In the genomic region with DNA sequence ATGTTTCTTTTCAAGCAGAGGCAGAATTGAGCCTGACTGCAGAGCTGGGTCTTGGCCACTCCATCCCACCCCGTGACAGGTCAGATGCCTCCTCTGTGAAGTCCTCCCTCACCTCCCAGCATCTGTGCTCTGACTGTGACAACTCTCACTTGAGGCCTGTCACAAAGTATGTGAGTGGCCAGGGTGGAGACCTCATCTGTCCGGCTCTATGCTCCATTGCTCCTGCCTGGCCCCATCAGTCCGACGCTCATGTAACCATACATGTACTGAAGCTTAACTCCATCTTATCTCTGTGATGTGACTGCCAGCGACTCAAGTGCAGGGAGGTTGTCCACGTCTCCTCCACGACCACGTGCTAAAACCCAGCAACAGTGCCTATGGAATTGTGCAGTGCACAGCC, we compare ENCODE assay signal across 22 cellular contexts. TPM values are rescaled to one million over a fixed set of nuclear protein-coding genes. Genes with fewer than 3 reads are reported as not detected.
"Had no signal": no experiment of that assay in that cellular context is flagged by ENCODE, and none has a peak within 500 bp of the region (broad histone marks: within the 10 kb centered on the region; RNA-seq: fewer than 3 reads in every experiment).

No MANE protein-coding gene starts in this region.

- ATAC-seq: activated CD4-positive, alpha-beta T cell treated with anti-CD3 and anti-CD28 coated beads for 36 hours; activated T-cell treated with anti-CD3 and anti-CD28 coated beads, Interleukin-2, amount 50 U/mL, for 4 hours; effector memory CD8-positive, alpha-beta T cell; gastrocnemius medialis; natural killer cell treated with Interleukin-12 subunit alpha and Interleukin-12 subunit beta and Interleukin-15 and Interleukin-18, amount 100 ng/mL, for 72 hours; right lobe of liver; T-cell had no signal

- H3K9me3 ChIP-seq: adrenal gland, gastrocnemius medialis, left ventricle myocardium inferior, right lobe of liver, tibial artery, uterus had no signal

- H3K27me3 ChIP-seq: adrenal gland, right lobe of liver had no signal

- H3K36me3 ChIP-seq: adrenal gland, gastrocnemius medialis, left ventricle myocardium inferior, right lobe of liver, uterus had no signal

- H3K27ac ChIP-seq: adrenal gland, dorsolateral prefrontal cortex, gastrocnemius medialis, left ventricle myocardium inferior, right lobe of liver, uterus had no signal

- DNase-seq: activated CD4-positive, alpha-beta T cell treated with anti-CD3 and anti-CD28 coated beads for 36 hours; activated CD4-positive, alpha-beta T cell treated with anti-CD3 and anti-CD28 coated beads, Interleukin-2, amount 50 U/mL, for 48 hours; activated CD8-positive, alpha-beta memory T cell treated with anti-CD3 and anti-CD28 coated beads, Interleukin-2, amount 50 U/mL, for 48 hours; activated naive CD4-positive, alpha-beta T cell; activated T-cell treated with anti-CD3 and anti-CD28 coated beads, Interleukin-2, amount 50 U/mL, for 4 hours; adrenal gland; dorsolateral prefrontal cortex; effector memory CD8-positive, alpha-beta T cell; gastrocnemius medialis; hippocampal formation; kidney glomerular epithelial cell; left ventricle myocardium inferior; nucleus accumbens; right lobe of liver; stimulated activated CD4-positive, alpha-beta T cell treated with anti-CD3 and anti-CD28 coated beads, Interleukin-1b, Interleukin-23, amount 100 ng/mL, for 48 hours; substantia nigra; T-cell; tibial artery; uterus had no signal

- H3K4me3 ChIP-seq: adrenal gland, dorsolateral prefrontal cortex, gastrocnemius medialis, left ventricle myocardium inferior, right lobe of liver, tibial artery, uterus had no signal

RNA-seq across cellular contexts. Expression of a gene that starts 3.5 kb away (rescaled TPM):
- total RNA-seq: activated CD4-positive, alpha-beta T cell treated with anti-CD3 and anti-CD28 coated beads for 36 hours; activated CD8-positive, alpha-beta memory T cell treated with anti-CD3 and anti-CD28 coated beads for 36 hours; activated T-helper 2 cell treated with anti-CD3 and anti-CD28 coated beads, Interferon-gamma antibody, Interleukin-2, Interleukin-4, amounts not matched to agents 10 μg/mL and 5 μg/mL and 100 μg/mL, durations not matched to agents 14 hours and 24 hours and 36 hours; natural killer cell treated with Interleukin-12 subunit alpha and Interleukin-12 subunit beta and Interleukin-15 and Interleukin-18, amount 100 ng/mL, for 72 hours had no signal

RNA-seq across cellular contexts. Expression of a gene that starts 24.7 kb away (rescaled TPM):
- total RNA-seq: activated CD8-positive, alpha-beta memory T cell treated with anti-CD3 and anti-CD28 coated beads for 36 hours; activated T-cell treated with anti-CD3 and anti-CD28 coated beads, Interleukin-2, amount 50 U/mL, for 4 hours; activated T-helper 2 cell treated with anti-CD3 and anti-CD28 coated beads, Interferon-gamma antibody, Interleukin-2, Interleukin-4, amounts not matched to agents 10 μg/mL and 5 μg/mL and 100 μg/mL, durations not matched to agents 14 hours and 24 hours and 36 hours; natural killer cell treated with Interleukin-12 subunit alpha and Interleukin-12 subunit beta and Interleukin-15 and Interleukin-18, amount 100 ng/mL, for 72 hours had no signal
